In the genomic region with DNA sequence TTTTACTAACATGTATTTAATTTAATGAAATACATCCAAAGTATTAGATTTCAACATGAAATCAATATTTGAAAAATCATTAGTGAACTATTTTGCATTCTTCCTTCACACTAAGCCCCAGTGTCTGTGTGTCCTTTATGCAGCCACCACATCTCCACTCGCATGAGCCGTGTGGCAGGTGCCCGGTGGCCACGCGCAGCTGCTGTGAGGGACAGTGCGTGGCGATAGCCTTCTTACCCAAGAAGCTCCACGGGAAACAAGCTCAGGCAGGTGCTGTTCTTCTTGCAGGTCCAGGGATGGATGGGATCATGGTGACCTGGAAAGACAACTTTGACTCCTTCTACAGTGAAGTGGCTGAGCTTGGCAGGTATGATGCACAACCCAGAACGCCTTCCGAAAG, we compare ENCODE assay signal across 20 cellular contexts.
"Had no signal": no experiment of that assay in that cellular context is flagged by ENCODE, and none has a peak within 500 bp of the region (broad histone marks: within the 10 kb centered on the region; RNA-seq: fewer than 3 reads in every experiment).

No MANE protein-coding gene starts in this region.

- H3K4me3 Mint-ChIP-seq: activated naive CD4-positive, alpha-beta T cell treated with anti-CD3 and anti-CD28 coated beads for 36 hours; endodermal cell; natural killer cell treated with Interleukin-12 subunit alpha and Interleukin-12 subunit beta and Interleukin-15 and Interleukin-18, amount 100 ng/mL, for 72 hours; type B pancreatic cell had no signal

- H3K27ac Mint-ChIP-seq: activated naive CD4-positive, alpha-beta T cell treated with anti-CD3 and anti-CD28 coated beads for 36 hours; activated T-helper 2 cell treated with anti-CD3 and anti-CD28 coated beads, Interferon-gamma antibody, Interleukin-2, Interleukin-4, amounts not matched to agents 10 μg/mL and 5 μg/mL and 100 μg/mL, durations not matched to agents 14 hours and 24 hours and 36 hours; natural killer cell treated with Interleukin-12 subunit alpha and Interleukin-12 subunit beta and Interleukin-15 and Interleukin-18, amount 100 ng/mL, for 72 hours; progenitor cell of endocrine pancreas had no signal

- H3K27me3 ChIP-seq: cardiac muscle cell, dorsolateral prefrontal cortex, left lung, suprapubic skin had no signal

- DNase-seq: activated CD4-positive, CD25-positive, alpha-beta regulatory T cell treated with anti-CD3 and anti-CD28 coated beads, Interleukin-2, amount 50 U/mL, for 72 hours; activated naive CD4-positive, alpha-beta T cell treated with anti-CD3 and anti-CD28 coated beads for 36 hours; activated T-cell treated with anti-CD3 and anti-CD28 coated beads for 4 hours; dorsolateral prefrontal cortex; endodermal cell; erythroblast; kidney; left lung; mucosa of descending colon; right cardiac atrium; stimulated activated CD4-positive, alpha-beta T cell treated with anti-CD3 and anti-CD28 coated beads, Interleukin-4, amount 100 ng/mL, for 4 hours; stimulated activated CD8-positive, alpha-beta memory T cell treated with anti-CD3 and anti-CD28 coated beads, Interleukin-4, amount 100 ng/mL, for 48 hours; stimulated activated naive CD4-positive, alpha-beta T cell treated with Interleukin-2 at 50 U/mL for 16 hours had no signal

- H3K9me3 ChIP-seq: left lung, mucosa of descending colon, suprapubic skin had no signal

- H3K27ac ChIP-seq: cardiac muscle cell, left lung, suprapubic skin had no signal

- H3K27me3 Mint-ChIP-seq: natural killer cell treated with Interleukin-12 subunit alpha and Interleukin-12 subunit beta and Interleukin-15 and Interleukin-18, amount 100 ng/mL, for 72 hours; progenitor cell of endocrine pancreas; type B pancreatic cell had no signal

- H3K4me1 Mint-ChIP-seq: endodermal cell had no signal

- ATAC-seq: mucosa of descending colon; natural killer cell treated with Interleukin-12 subunit alpha and Interleukin-12 subunit beta and Interleukin-15 and Interleukin-18, amount 100 ng/mL, for 72 hours had no signal

- H3K9me3 Mint-ChIP-seq: activated naive CD4-positive, alpha-beta T cell treated with anti-CD3 and anti-CD28 coated beads for 36 hours; activated T-helper 2 cell treated with anti-CD3 and anti-CD28 coated beads, Interferon-gamma antibody, Interleukin-2, Interleukin-4, amounts not matched to agents 10 μg/mL and 5 μg/mL and 100 μg/mL, durations not matched to agents 14 hours and 24 hours and 36 hours; endodermal cell; natural killer cell treated with Interleukin-12 subunit alpha and Interleukin-12 subunit beta and Interleukin-15 and Interleukin-18, amount 100 ng/mL, for 72 hours; type B pancreatic cell had no signal

- H3K4me3 ChIP-seq: cardiac muscle cell, dorsolateral prefrontal cortex, left lung, mucosa of descending colon, smooth muscle cell, suprapubic skin had no signal

- H3K4me1 ChIP-seq: left lung, suprapubic skin had no signal

- H3K36me3 Mint-ChIP-seq: natural killer cell treated with Interleukin-12 subunit alpha and Interleukin-12 subunit beta and Interleukin-15 and Interleukin-18, amount 100 ng/mL, for 72 hours had no signal
